11 cellular contexts compared by ENCODE assay signal in the genomic region with DNA sequence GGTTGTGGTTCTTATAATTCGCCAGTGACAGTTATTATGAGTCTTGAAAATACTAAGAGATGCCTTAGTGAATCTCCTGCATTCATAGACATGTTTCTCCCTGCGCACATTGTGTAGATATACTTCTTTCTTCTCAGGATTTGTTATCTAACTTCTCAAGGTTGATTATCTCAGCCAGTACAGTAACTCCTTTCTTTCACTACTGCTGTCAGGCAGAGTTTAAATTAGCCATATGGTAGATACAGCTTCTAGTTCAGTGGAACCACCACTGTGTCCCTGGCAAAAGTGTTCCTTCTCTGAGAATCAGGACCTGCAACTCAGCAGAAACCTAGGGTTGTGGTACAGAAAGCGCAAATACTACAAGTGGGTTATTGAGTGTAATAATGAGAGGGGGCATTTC.
"Had no signal": no experiment of that assay in that cellular context is flagged by ENCODE, and none has a peak within 500 bp of the region (broad histone marks: within the 10 kb centered on the region; RNA-seq: fewer than 3 reads in every experiment).

No MANE protein-coding gene starts in this region.

- H3K4me3 ChIP-seq: GM23248, GM23338, HAP-1 had no signal

- H3K4me3 Mint-ChIP-seq: GM23338, H9, HFFc6 had no signal

- H3K36me3 ChIP-seq: HAP-1 had no signal

- H3K9me3 ChIP-seq: HAP-1 had no signal

- ATAC-seq: GM23338, HCT116 had no signal

- H3K9ac ChIP-seq: GM23248 had no signal

- H3K4me1 Mint-ChIP-seq: GM23338, H9 had no signal

- H3K27ac Mint-ChIP-seq: GM23338, HFFc6 had no signal

- FAIRE-seq: H1, H54 had no signal

- H2AFZ ChIP-seq: GM23248, GM23338 had no signal

- H3K27ac ChIP-seq: GM23248 had no signal

- DNase-seq: GM23248, GOT3, H7, H9, HCEC 1CT, HFFc6 had no signal

- H3K4me2 ChIP-seq: GM23338 had no signal

- H3K4me1 ChIP-seq: HAP-1 had no signal
